ENCODE assay signal across 8 cellular contexts in the genomic region with DNA sequence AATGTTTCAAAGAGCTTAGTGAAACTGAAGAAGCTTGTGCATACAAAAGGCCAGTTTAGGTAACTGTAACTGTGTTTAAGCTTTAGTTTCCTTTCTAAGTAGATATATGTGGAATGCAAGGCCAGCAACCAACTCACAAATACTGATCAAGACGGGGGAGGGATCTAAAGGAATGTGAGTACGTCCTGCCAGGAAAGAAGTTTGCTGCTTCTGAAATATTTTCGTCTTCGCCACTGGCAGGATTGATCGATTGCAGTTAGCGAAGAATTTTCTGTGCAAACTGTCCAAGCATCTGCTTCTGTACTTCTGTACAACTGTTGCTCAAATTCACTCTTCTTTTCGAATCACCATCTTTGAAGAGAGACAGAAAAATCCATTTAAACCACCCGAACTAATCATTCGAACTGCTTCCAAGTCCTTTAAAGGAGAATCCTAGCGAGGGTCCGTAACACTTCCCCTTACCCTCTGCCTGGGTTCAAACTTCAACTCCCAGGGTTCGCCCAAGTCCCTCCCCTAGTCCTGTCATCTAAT. TPM values are rescaled to one million over a fixed set of nuclear protein-coding genes. Genes with fewer than 3 reads are reported as not detected.
A peak's percentile ranks its signal among the peaks of the same experiment; 100 is the strongest.
DNase-seq lines count a peak whose midpoint lies in the region; ATAC-seq, FAIRE-seq and TF ChIP-seq lines count a peak whose summit lies in the region.

No MANE protein-coding gene starts in this region.

- BruUV-seq in HepG2 (replicated peaks; lab: Mats Ljungman, UMichigan): no TSS peak

- H4K20me1 ChIP-seq in HepG2 (ENCODE audit: insufficient read depth, low read length): no peaks in the 10 kb centered on the region

- CTCF ChIA-PET in HepG2 (lab: Yijun Ruan, JAX; ENCODE audit: low intra/inter-chr PET ratio, low total read pairs): no interaction called here

- no peak overlapping the region for H3K4me2 ChIP-seq in HepG2 (ENCODE audit: low read depth, low read length)

- peak overlapping the region; percentile 100 for H3K4me3 Mint-ChIP-seq in stimulated activated effector memory CD8-positive, alpha-beta T cell treated with anti-CD3 and anti-CD28 coated beads, Interleukin-12 subunit alpha, Interleukin-12 subunit beta, amount 100 ng/mL, for 72 hours

- no peak for FAIRE-seq in HepG2 (lab: Jason Lieb, UNC)

- intact Hi-C loops in HepG2 (cut with micrococcal nuclease; ENCODE audit: unreplicated experiment): no loop called here
- intact Hi-C loops in right cardiac atrium (cut with DNase I): no loop called here

- H3K4me1 ChIP-seq in liver (ENCODE audit: control insufficient read depth in 4 of 4, insufficient read depth in 4 of 4, low read length in 3 of 4) (peaks cover 0 to 3% (median 0%) of the 10 kb centered on the region in 4 donors), HepG2 (ENCODE audit: insufficient read depth, low read length) (no peaks in the 10 kb centered on the region), right cardiac atrium (ENCODE audit: control insufficient read depth, insufficient read depth, low read length) (no peaks in the 10 kb centered on the region)

- H3K4me1 Mint-ChIP-seq in stimulated activated effector memory CD8-positive, alpha-beta T cell treated with anti-CD3 and anti-CD28 coated beads, Interleukin-12 subunit alpha, Interleukin-12 subunit beta, amount 100 ng/mL, for 72 hours: peaks cover 31% of the 10 kb centered on the region

- DNase-seq in HepG2 (ENCODE audit: low spot score): no peak
- DNase-seq in WERI-Rb-1: no peak
- DNase-seq in right cardiac atrium: no peak
- no peak for DNase-seq in stimulated activated effector memory CD8-positive, alpha-beta T cell treated with anti-CD3 and anti-CD28 coated beads, Interleukin-12 subunit alpha, Interleukin-12 subunit beta, amount 100 ng/mL, for 72 hours (ENCODE audit: low spot score in 2 of 2)
- DNase-seq in activated gamma-delta T cell treated with Interleukin-2 at 50 U/mL for 16 hours: no peak
- DNase-seq in SW 1271 (lab: John Stamatoyannopoulos, UW): no peak

- TF ChIP-seq EP300 in HepG2 (IDR thresholded peaks at IDR 0.05; ENCODE audit: low read depth in 2 of 2, low read length in 2 of 2) (no peak), HepG2 (CRISPR knock-in tag; IDR thresholded peaks at IDR 0.05; ENCODE audit: borderline replicate concordance) (no peak)

- ATAC-seq in HepG2 (no peak; the same call in 2 of the 3 replicates), right cardiac atrium (no peak), HG03196 (IDR thresholded peaks at IDR 0.05; ENCODE audit: unreplicated experiment) (no peak)
- ATAC-seq in stimulated activated effector memory CD8-positive, alpha-beta T cell treated with anti-CD3 and anti-CD28 coated beads, Interleukin-12 subunit alpha, Interleukin-12 subunit beta, amount 100 ng/mL, for 72 hours: no peak

- POLR2A ChIA-PET in HepG2 (lab: Yijun Ruan, JAX): no interaction called here

- no peak for TF ChIP-seq RAD21 in liver (IDR thresholded peaks at IDR 0.05)
- TF ChIP-seq RAD21 in HepG2 (CRISPR knock-in tag; IDR thresholded peaks at IDR 0.05): no peak

- peak overlapping the region; percentile 76 to 82 for H3K27ac ChIP-seq in liver (ENCODE audit: low read depth in 1 of 2, low read length in 2 of 2)
- H3K27ac ChIP-seq in HepG2 (ENCODE audit: extremely low read length, insufficient read depth, low read length): no peak overlapping the region
- no peak overlapping the region; the same call in 1 of the 2 replicates for H3K27ac ChIP-seq in WERI-Rb-1
- H3K27ac ChIP-seq in right cardiac atrium (ENCODE audit: low read length): peak overlapping the region; percentile 85

- H3K9me3 ChIP-seq in liver (ENCODE audit: control insufficient read depth in 4 of 4, low read length in 3 of 4): no peaks in the 10 kb centered on the region
- H3K9me3 ChIP-seq in HepG2 (ENCODE audit: low read length): no peaks in the 10 kb centered on the region
- no peaks in the 10 kb centered on the region for H3K9me3 ChIP-seq in WERI-Rb-1 (ENCODE audit: severe bottlenecking)
- H3K9me3 ChIP-seq in right cardiac atrium (ENCODE audit: control insufficient read depth, low read length): no peaks in the 10 kb centered on the region

- no peak for TF ChIP-seq CTCF in liver (IDR thresholded peaks at IDR 0.05; ENCODE audit: low read depth, low read length, missing input control)
- TF ChIP-seq CTCF in HepG2 (CRISPR knock-in tag; IDR thresholded peaks at IDR 0.05): no peak
- TF ChIP-seq CTCF in WERI-Rb-1 (IDR thresholded peaks at IDR 0.05; ENCODE audit: low read depth, low read length): no peak

- 8% methylated on average over 12 of the region's 12 CpGs for WGBS in liver
- WGBS in HepG2 (ENCODE audit: low lambda C conversion rate): 2% methylated on average over 11 of the region's 12 CpGs
- WGBS in right cardiac atrium: 1% methylated on average over 12 of the region's 12 CpGs

- no peaks in the 10 kb centered on the region for H3K36me3 ChIP-seq in liver (ENCODE audit: control insufficient read depth in 4 of 4, insufficient read depth in 3 of 4, low read depth in 1 of 4, low read length in 3 of 4)
- no peaks in the 10 kb centered on the region for H3K36me3 ChIP-seq in HepG2 (replicated peaks in 1 of 2; ENCODE audit: control insufficient read depth in 1 of 2, insufficient read depth in 2 of 2, low read length in 2 of 2)
- no peaks in the 10 kb centered on the region for H3K36me3 ChIP-seq in WERI-Rb-1

- no peaks in the 10 kb centered on the region for H3K79me2 ChIP-seq in HepG2 (ENCODE audit: insufficient read depth, low read length)

- H3K36me3 Mint-ChIP-seq in stimulated activated effector memory CD8-positive, alpha-beta T cell treated with anti-CD3 and anti-CD28 coated beads, Interleukin-12 subunit alpha, Interleukin-12 subunit beta, amount 100 ng/mL, for 72 hours: peaks cover 26% of the 10 kb centered on the region

- H3K4me3 ChIP-seq in liver (ENCODE audit: low read depth in 1 of 3, low read length in 3 of 3) (peak overlapping the region in 1 of 3 donors; percentile 12), HepG2 (replicated peaks in 1 of 3; ENCODE audit: insufficient read depth in 1 of 3, low read depth in 2 of 3, low read length in 3 of 3) (no peak overlapping the region), WERI-Rb-1 (ENCODE audit: low read depth, low read length) (peak overlapping the region; percentile 66), right cardiac atrium (ENCODE audit: low read length) (peak overlapping the region; percentile 96)

- H3K27ac Mint-ChIP-seq in stimulated activated effector memory CD8-positive, alpha-beta T cell treated with anti-CD3 and anti-CD28 coated beads, Interleukin-12 subunit alpha, Interleukin-12 subunit beta, amount 100 ng/mL, for 72 hours: peak overlapping the region; percentile 100

- peaks cover 0 to 3% (median 0%) of the 10 kb centered on the region in 4 donors for H3K27me3 ChIP-seq in liver (ENCODE audit: control insufficient read depth in 4 of 4, insufficient read depth in 4 of 4, low read length in 3 of 4)
- H3K27me3 ChIP-seq in HepG2 (ENCODE audit: control insufficient read depth in 1 of 2, insufficient read depth in 2 of 2, low read length in 2 of 2): peaks cover 0 to 7% of the 10 kb centered on the region in 2 experiments; a peak in 1 of 5 replicates
- peaks cover 3% of the 10 kb centered on the region for H3K27me3 ChIP-seq in WERI-Rb-1 (ENCODE audit: insufficient read depth, low read depth, severe bottlenecking)
- H3K27me3 ChIP-seq in right cardiac atrium (ENCODE audit: control insufficient read depth, insufficient read depth): no peaks in the 10 kb centered on the region

- no peaks in the 10 kb centered on the region for H3K9me3 Mint-ChIP-seq in stimulated activated effector memory CD8-positive, alpha-beta T cell treated with anti-CD3 and anti-CD28 coated beads, Interleukin-12 subunit alpha, Interleukin-12 subunit beta, amount 100 ng/mL, for 72 hours

- H3K9ac ChIP-seq in liver (ENCODE audit: low read depth in 1 of 2, low read length in 2 of 2): peak overlapping the region in 1 of 2 donors; percentile 20
- H3K9ac ChIP-seq in HepG2 (ENCODE audit: insufficient read depth, low read depth, low read length): no peak overlapping the region

- in situ Hi-C loops in HepG2 (cut with HindIII; ENCODE audit: extremely low pct_ligation_motif_present, low pct_unique_long_range_greater_than_20kb): no loop called here

- H2AFZ ChIP-seq in HepG2 (ENCODE audit: low read length): no peak overlapping the region

- no peak for TF ChIP-seq POLR2A in HepG2 (IDR thresholded peaks at IDR 0.05; ENCODE audit: insufficient read depth in 1 of 2, low read depth in 2 of 2, low read length in 2 of 2)

TF ChIP-seq in HepG2, 621 proteins besides CTCF, POLR2A, EP300 and RAD21 (continues in another document):
- TF ChIP-seq ZBTB3 (CRISPR knock-in tag; IDR thresholded peaks at IDR 0.05; ENCODE audit: borderline replicate concordance, low read depth) (no peak), ZNF790 (CRISPR knock-in tag; IDR thresholded peaks at IDR 0.05; ENCODE audit: borderline replicate concordance) (no peak)

RNA-seq across cellular contexts. Expression of a gene that starts 0.4 kb away (rescaled TPM):
- total RNA-seq in liver: 1 to 10 TPM; 1.9 to 8.2 TPM
- polyA plus RNA-seq in liver: under 1 TPM; 0.49 to 0.50 TPM
- not detected in 2 replicates for total RNA-seq in HepG2 (2016; rRNA removed; fragmentation: Illumina TruSeq; extraction: Trizol)
- not detected in 2 replicates for total RNA-seq in HepG2 (2016; cell fraction: cytosol; rRNA removed; fragmentation: Illumina TruSeq; extraction: Trizol; ENCODE audit: low read depth)
- not detected in 2 replicates for total RNA-seq in HepG2 (2016; cell fraction: insoluble cytoplasmic fraction; rRNA removed; fragmentation: Illumina TruSeq; extraction: Trizol)
- not detected in 2 replicates for total RNA-seq in HepG2 (2016; cell fraction: membrane; rRNA removed; fragmentation: Illumina TruSeq; extraction: Trizol)
- not detected in 2 replicates for total RNA-seq in HepG2 (2016; cell fraction: nucleus; rRNA removed; fragmentation: Illumina TruSeq; extraction: Trizol)
- 0.01 TPM in 1 of 2 replicates, not detected in the other for polyA plus RNA-seq in HepG2 (2011; rRNA removed)
- not detected in 2 replicates for polyA plus RNA-seq in HepG2 (2011; cell fraction: cytosol; rRNA removed)
- 0.17 TPM in 1 of 2 replicates, not detected in the other for polyA plus RNA-seq in HepG2 (2011; cell fraction: nucleus; rRNA removed)
- polyA plus RNA-seq in HepG2 (2012): not detected in 2 replicates
- polyA plus RNA-seq in HepG2 (2016; cell fraction: cytosol; fragmentation: Illumina TruSeq; extraction: Trizol; ENCODE audit: low read depth): not detected in 2 replicates
- not detected in 2 replicates for polyA plus RNA-seq in HepG2 (2016; cell fraction: insoluble cytoplasmic fraction; fragmentation: Illumina TruSeq; extraction: Trizol; ENCODE audit: low read depth)
- not detected in 2 replicates for polyA plus RNA-seq in HepG2 (2016; cell fraction: membrane; fragmentation: Illumina TruSeq; extraction: Trizol; ENCODE audit: low read depth)
- polyA plus RNA-seq in HepG2 (2016; cell fraction: nucleus; fragmentation: Illumina TruSeq; extraction: Trizol; ENCODE audit: insufficient read depth, low read depth): not detected in 2 replicates
- not detected in 2 replicates for polyA minus RNA-seq in HepG2 (2011; rRNA and poly(A)+ RNA removed; ENCODE audit: low replicate concordance)
- not detected in 2 replicates for polyA minus RNA-seq in HepG2 (2011; cell fraction: cytosol; rRNA and poly(A)+ RNA removed)
- polyA minus RNA-seq in HepG2 (2011; cell fraction: nucleus; rRNA and poly(A)+ RNA removed): not detected in 2 replicates
- 10 to 100 TPM in 2 of 4 donors, 1 to 10 TPM in 2; 9.3 to 11.4 (median 10.6) TPM for total RNA-seq in right cardiac atrium
- polyA plus RNA-seq in right cardiac atrium: 6.8 TPM

Comparison
In these comparisons a context has a peak if more than half of its experiments do, and no peak if none do; other contexts are left out.
1. H3K27ac ChIP-seq: peak in liver (2 of 2) and right cardiac atrium (single experiment); none in HepG2 (single experiment) and WERI-Rb-1 (single experiment).
2. H3K4me3 ChIP-seq: peak in WERI-Rb-1 (single experiment) and right cardiac atrium (single experiment); none in HepG2 (0 of 3).